ENCODE assay signal across 1 cellular context in the genomic region with DNA sequence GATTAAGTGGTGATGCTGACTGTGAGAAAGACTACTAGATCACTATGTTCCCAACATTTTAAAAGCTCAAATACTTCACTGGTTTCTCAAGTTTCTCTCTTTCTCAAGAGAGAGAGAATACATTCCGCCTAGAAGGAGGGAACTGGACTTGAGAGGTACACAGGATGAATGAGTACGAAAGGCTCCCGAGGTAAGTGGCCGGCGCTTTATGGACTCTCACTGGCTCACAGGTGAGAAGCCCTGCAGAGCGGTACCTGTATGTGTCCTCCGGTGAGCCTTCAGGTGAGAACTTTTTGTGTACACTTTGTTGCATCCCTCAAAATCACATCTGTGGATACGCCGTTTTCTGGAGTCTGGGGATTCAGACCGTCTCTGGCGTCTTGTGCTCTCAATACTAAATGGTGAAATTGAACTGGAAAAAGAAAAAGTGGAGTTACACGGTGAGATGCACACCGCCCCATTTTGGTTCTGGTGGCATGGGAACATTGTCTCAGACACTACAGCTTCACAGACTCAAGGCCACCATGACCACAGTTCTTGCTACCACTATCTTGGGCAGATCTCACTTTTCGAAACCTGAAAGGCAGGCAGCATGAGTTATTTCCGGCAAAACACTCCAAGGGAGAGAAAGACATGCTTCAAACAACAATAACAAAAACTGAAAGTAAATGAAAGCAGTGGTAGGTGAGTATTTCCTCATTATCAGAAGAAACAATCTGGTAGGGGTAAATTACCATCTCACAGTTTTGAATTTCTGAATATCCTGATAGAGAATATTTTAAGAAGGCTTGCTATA.
TF ChIP-seq lines count a peak whose summit lies in the region.

No MANE protein-coding gene starts in this region.

TF ChIP-seq in GM12878, 131 proteins besides CTCF, POLR2A, EP300 and RAD21 (continued from another document):
- TF ChIP-seq RELB (IDR thresholded peaks at IDR 0.05; ENCODE audit: low read depth) = peak; percentile 53; the same call in 1 of the 2 replicates
- TF ChIP-seq CEBPB (IDR thresholded peaks at IDR 0.05; ENCODE audit: borderline replicate concordance in 1 of 2, low read depth in 2 of 2, low read length in 2 of 2) = no peak
- TF ChIP-seq ETV6 (conservative IDR thresholded peaks at IDR 0.05 in 1 of 2, IDR thresholded peaks at IDR 0.05 in 1 of 2; ENCODE audit: borderline replicate concordance in 1 of 2, low read depth in 1 of 2) = peak in 1 of 2 experiments; percentile 76; a peak in 2 of 4 replicates
- TF ChIP-seq PKNOX1 (IDR thresholded peaks at IDR 0.05) = 0 out of 2 replicates have a peak, but pooled peaks have one; percentile 53
- TF ChIP-seq MTA2 (IDR thresholded peaks at IDR 0.05; ENCODE audit: low read depth) = peak; percentile 47; the same call in 1 of the 2 replicates
- 0 out of 2 replicates have a peak, but pooled peaks have one; percentile 55 for TF ChIP-seq RAD51 (IDR thresholded peaks at IDR 0.05)
- no peak for TF ChIP-seq MEF2A (IDR thresholded peaks at IDR 0.05; ENCODE audit: insufficient read depth, low read depth, low read length)
- peak; percentile 49 for TF ChIP-seq IKZF1 (conservative IDR thresholded peaks at IDR 0.05)
- 0 out of 2 replicates have a peak, but pooled peaks have one; percentile 68 for TF ChIP-seq ASH2L (IDR thresholded peaks at IDR 0.05; ENCODE audit: borderline replicate concordance, low read depth)
- TF ChIP-seq IKZF2 (IDR thresholded peaks at IDR 0.05) = peak; percentile 71 to 79
- TF ChIP-seq PML (IDR thresholded peaks at IDR 0.05; ENCODE audit: low read length) = no peak
- peak; percentile 67 for TF ChIP-seq RUNX3 (IDR thresholded peaks at IDR 0.05; ENCODE audit: low read length)
- no peak for TF ChIP-seq BACH1 (IDR thresholded peaks at IDR 0.05; ENCODE audit: borderline replicate concordance)
- no peak for TF ChIP-seq ZNF24 (IDR thresholded peaks at IDR 0.05)
- 0 out of 2 replicates have a peak, but pooled peaks have one; percentile 7 for TF ChIP-seq ZBTB4 (CRISPR knock-in tag; IDR thresholded peaks at IDR 0.05)
